In genomic region chr13:25170554-25171107, GRCh38 we compare ENCODE assay signal across 11 cellular contexts. TPM values are rescaled to one million over a fixed set of nuclear protein-coding genes. Genes with fewer than 3 reads are reported as not detected.
DNase-seq lines count a peak whose midpoint lies in the region; ATAC-seq and TF ChIP-seq lines count a peak whose summit lies in the region.
"Had no signal": no experiment of that assay in that cellular context is flagged by ENCODE, and none has a peak within 500 bp of the region (broad histone marks: within the 10 kb centered on the region; RNA-seq: fewer than 3 reads in every experiment).

No MANE protein-coding gene starts in this region.

- no peaks in the 10 kb centered on the region; the same call in 2 of the 3 replicates for H3K36me3 Mint-ChIP-seq in GM23338 (ENCODE audit: low read depth)
- no peaks in the 10 kb centered on the region for H3K36me3 Mint-ChIP-seq in T-helper 2 cell treated with Interferon-gamma antibody and Interleukin-4, amounts not matched to agents 5 μg/mL and 100 μg/mL, for 36 hours (ENCODE audit: low read depth)

- 13% methylated on average over 13 of the region's 74 CpGs for WGBS in mammary epithelial cell (ENCODE audit: low coverage, missing lambda C conversion rate)

- peaks cover 35% of the 10 kb centered on the region for H3K4me1 ChIP-seq in GM23338 (ENCODE audit: insufficient read depth)
- H3K4me1 ChIP-seq in mammary epithelial cell (ENCODE audit: insufficient read depth, low read length) = peaks cover 5% of the 10 kb centered on the region
- H3K4me1 ChIP-seq: adrenal gland had no signal

- H3K4me3 ChIP-seq in GM23338 (peak overlapping the region; percentile 75), mammary epithelial cell (replicated peaks in 1 of 3; ENCODE audit: insufficient read depth in 1 of 3, low read depth in 2 of 3, low read length in 3 of 3) (no peak overlapping the region)

- no peaks in the 10 kb centered on the region for H3K9me3 ChIP-seq in mammary epithelial cell (replicated peaks; ENCODE audit: insufficient read depth, low read length)
- H3K9me3 ChIP-seq: adrenal gland had no signal

- H4K20me1 ChIP-seq in GM23338 (replicated peaks; ENCODE audit: insufficient read depth) (no peaks in the 10 kb centered on the region), mammary epithelial cell (ENCODE audit: insufficient read depth, low read length) (no peaks in the 10 kb centered on the region)

- peak overlapping the region; percentile 83 for H3K4me3 Mint-ChIP-seq in GM23338
- no peak overlapping the region for H3K4me3 Mint-ChIP-seq in T-helper 2 cell treated with Interferon-gamma antibody and Interleukin-4, amounts not matched to agents 5 μg/mL and 100 μg/mL, for 36 hours

- H3K27me3 ChIP-seq in GM23338 (ENCODE audit: insufficient read depth) = peaks cover 57% of the 10 kb centered on the region
- H3K27me3 ChIP-seq in mammary epithelial cell (ENCODE audit: insufficient read depth, low read length) = peaks cover 39% of the 10 kb centered on the region

- no peak overlapping the region for H3K27ac Mint-ChIP-seq in GM23338
- H3K27ac Mint-ChIP-seq in T-helper 2 cell treated with Interferon-gamma antibody and Interleukin-4, amounts not matched to agents 5 μg/mL and 100 μg/mL, for 36 hours = no peak overlapping the region

- H3K27ac ChIP-seq in GM23338 (ENCODE audit: low read depth) (no peak overlapping the region), mammary epithelial cell (ENCODE audit: insufficient read depth, low read depth, low read length) (no peak overlapping the region)
- H3K27ac ChIP-seq: adrenal gland had no signal

- intact Hi-C loops in mammary epithelial cell (cut with micrococcal nuclease) = no loop called here

- CTCF ChIA-PET in mammary epithelial cell (lab: Charles Lee; ENCODE audit: low non-redundant PET) = no interaction called here

- H3K9me2 ChIP-seq in GM23338 (ENCODE audit: insufficient read depth) = no peaks in the 10 kb centered on the region

- H2AFZ ChIP-seq in GM23338 = peak overlapping the region; percentile 86
- H2AFZ ChIP-seq in mammary epithelial cell (ENCODE audit: low read depth, low read length) = no peak overlapping the region

- ATAC-seq in GM23338 = peak; percentile 75
- no peak for ATAC-seq in GM21360 (IDR thresholded peaks at IDR 0.05; ENCODE audit: unreplicated experiment)

- H3F3A ChIP-seq in GM23338 (replicated peaks; ENCODE audit: low read depth) = no peaks in the 10 kb centered on the region

- DNase-seq in AG08396 (ENCODE audit: low spot score) (peak; percentile 14), GM23338 (ENCODE audit: low spot score) (peak; percentile 56), mammary epithelial cell (no peak), midbrain (lab: John Stamatoyannopoulos, UW) (peak; percentile 66), KG1 (lab: John Stamatoyannopoulos, UW) (no peak)
- no peak for DNase-seq in stimulated activated naive CD4-positive, alpha-beta T cell (lab: John Stamatoyannopoulos, UW)
- DNase-seq in T-helper 2 cell treated with Interferon-gamma antibody and Interleukin-4, amounts not matched to agents 5 μg/mL and 100 μg/mL, for 36 hours (ENCODE audit: low spot score) = no peak
- DNase-seq: GDM1, RPMI8226 had no signal

- H3K9me3 Mint-ChIP-seq in GM23338 = peaks cover 9% of the 10 kb centered on the region; the same call in 1 of the 3 replicates
- no peaks in the 10 kb centered on the region for H3K9me3 Mint-ChIP-seq in T-helper 2 cell treated with Interferon-gamma antibody and Interleukin-4, amounts not matched to agents 5 μg/mL and 100 μg/mL, for 36 hours

- H3K27me3 Mint-ChIP-seq in GM23338 (ENCODE audit: insufficient read depth, low read depth, poor library complexity) = peaks cover 46% of the 10 kb centered on the region
- H3K27me3 Mint-ChIP-seq in T-helper 2 cell treated with Interferon-gamma antibody and Interleukin-4, amounts not matched to agents 5 μg/mL and 100 μg/mL, for 36 hours (ENCODE audit: low read depth) = peaks cover 65% of the 10 kb centered on the region

- H3K9ac ChIP-seq in mammary epithelial cell (ENCODE audit: insufficient read depth, low read length) = no peak overlapping the region

- TF ChIP-seq CTCF in GM23338 (conservative IDR thresholded peaks at IDR 0.05; ENCODE audit: low read depth in 2 of 2) (no peak), mammary epithelial cell (conservative IDR thresholded peaks at IDR 0.05 in 1 of 2, IDR thresholded peaks at IDR 0.05 in 1 of 2; ENCODE audit: extremely low read depth in 1 of 2, insufficient read depth in 1 of 2, low read depth in 1 of 2, low read length in 2 of 2) (no peak)

- no TSS peak for BruUV-seq in mammary epithelial cell (replicated peaks; lab: Mats Ljungman, UMichigan)

- H3K36me3 ChIP-seq in GM23338 (ENCODE audit: insufficient read depth) = no peaks in the 10 kb centered on the region; the same call in 1 of the 2 replicates
- H3K36me3 ChIP-seq in mammary epithelial cell (ENCODE audit: insufficient read depth, low read length) = no peaks in the 10 kb centered on the region
- H3K36me3 ChIP-seq: adrenal gland had no signal

- peaks cover 23% of the 10 kb centered on the region for H3K4me1 Mint-ChIP-seq in GM23338
- peaks cover 6% of the 10 kb centered on the region for H3K4me1 Mint-ChIP-seq in T-helper 2 cell treated with Interferon-gamma antibody and Interleukin-4, amounts not matched to agents 5 μg/mL and 100 μg/mL, for 36 hours (ENCODE audit: low read depth)

- peak overlapping the region; percentile 89 for H3K4me2 ChIP-seq in GM23338
- H3K4me2 ChIP-seq in mammary epithelial cell (ENCODE audit: insufficient read depth, low read depth, low read length) = peak overlapping the region; percentile 15

- in situ Hi-C loops in mammary epithelial cell (cut with MboI; ENCODE audit: low sequenced_read_pairs in 2 of 2) = no loop called here

- dilution Hi-C loops in mammary epithelial cell (cut with HindIII; ENCODE audit: low sequenced_read_pairs) = no loop called here

- no peaks in the 10 kb centered on the region for H3K79me2 ChIP-seq in GM23338 (replicated peaks; ENCODE audit: insufficient read depth)
- no peaks in the 10 kb centered on the region for H3K79me2 ChIP-seq in mammary epithelial cell (ENCODE audit: insufficient read depth, low read length)

TF ChIP-seq in GM23338, 12 proteins besides CTCF, POLR2A, EP300 and RAD21 (continues in another document):
- TF ChIP-seq ETS1 (IDR thresholded peaks at IDR 0.05) (no peak), JUNB (IDR thresholded peaks at IDR 0.05; ENCODE audit: unreplicated experiment) (no peak), EZH2 (IDR thresholded peaks at IDR 0.05; ENCODE audit: low read depth, unreplicated experiment) (no peak)

RNA-seq across cellular contexts. Expression of gene AMER2, which starts 1.5 kb away (rescaled TPM):
- 0.62 and 0.76 TPM in 2 replicates for total RNA-seq in GM23338 (2014; rRNA removed; shearing (Covaris generic))
- 0.23 and 0.31 TPM in 2 replicates for polyA plus RNA-seq in GM23338 (2016; fragmentation: Nextera tagmentation; extraction: Ambion mirVana)
- not detected for total RNA-seq in mammary epithelial cell
- polyA plus RNA-seq in mammary epithelial cell = not detected
- polyA minus RNA-seq in mammary epithelial cell = not detected

Comparison
In these comparisons a context has a peak if more than half of its experiments do, and no peak if none do; other contexts are left out.
1. DNase-seq: peak in AG08396 (single experiment), GM23338 (single experiment) and midbrain (single experiment); none in mammary epithelial cell (single experiment), stimulated activated naive CD4-positive, alpha-beta T cell (0 of 6), KG1 (single experiment) and T-helper 2 cell treated with Interferon-gamma antibody and Interleukin-4, amounts not matched to agents 5 μg/mL and 100 μg/mL, for 36 hours (single experiment).